ENCODE assay signal across 9 cellular contexts in the genomic region with DNA sequence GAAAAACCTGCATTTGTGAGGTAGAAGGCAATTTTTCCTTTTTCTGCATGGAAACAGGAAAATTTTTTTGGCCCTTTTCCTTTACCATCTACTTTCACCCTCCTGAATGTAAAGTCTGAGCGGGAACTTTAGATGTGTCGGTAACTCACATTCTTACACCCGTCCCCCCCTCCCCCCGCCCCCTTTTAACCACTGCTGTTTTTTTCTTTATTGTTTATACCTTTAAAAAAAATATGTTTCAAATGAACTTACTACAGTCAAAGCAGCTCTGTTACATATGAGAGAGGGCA. TPM values are rescaled to one million over a fixed set of nuclear protein-coding genes. Genes with fewer than 3 reads are reported as not detected.
A peak's percentile ranks its signal among the peaks of the same experiment; 100 is the strongest.
DNase-seq lines count a peak whose midpoint lies in the region; ATAC-seq and TF ChIP-seq lines count a peak whose summit lies in the region.
"Had no signal": no experiment of that assay in that cellular context is flagged by ENCODE, and none has a peak within 500 bp of the region (broad histone marks: within the 10 kb centered on the region; RNA-seq: fewer than 3 reads in every experiment).

No MANE protein-coding gene starts in this region.

- peaks cover 33% of the 10 kb centered on the region for H3K27me3 ChIP-seq in fibroblast of lung (ENCODE audit: control insufficient read depth, insufficient read depth, low read length)

- no peaks in the 10 kb centered on the region for H3K79me2 ChIP-seq in fibroblast of lung (ENCODE audit: control insufficient read depth, insufficient read depth, low read length)

- ATAC-seq in GM21367 (IDR thresholded peaks at IDR 0.05; ENCODE audit: unreplicated experiment): no peak
- no peak for ATAC-seq in HG02678 (IDR thresholded peaks at IDR 0.05; ENCODE audit: unreplicated experiment)

- H3K27ac ChIP-seq in fibroblast of lung (ENCODE audit: insufficient read depth, low read length): peak overlapping the region; percentile 73

- peak overlapping the region; percentile 80 for H3K9ac ChIP-seq in fibroblast of lung (ENCODE audit: insufficient read depth, low read length)

- H3K36me3 ChIP-seq in fibroblast of lung (ENCODE audit: control insufficient read depth, insufficient read depth, low read length): no peaks in the 10 kb centered on the region

- peaks cover 20% of the 10 kb centered on the region for H3K4me1 ChIP-seq in fibroblast of lung (ENCODE audit: control insufficient read depth, extremely low read depth, insufficient read depth, low read length)

- DNase-seq in OCI-M1 (lab: John Stamatoyannopoulos, UW) (peak; percentile 64), fibroblast of lung (ENCODE audit: low read depth in 2 of 2) (no peak), retinal pigment epithelial cell (ENCODE audit: low read depth) (no peak), dedifferentiated amniotic fluid mesenchymal stem cell (ENCODE audit: extremely low spot score) (no peak), SK-N-DZ (ENCODE audit: low spot score) (no peak)

- no peaks in the 10 kb centered on the region for H3K9me3 ChIP-seq in fibroblast of lung (ENCODE audit: control insufficient read depth, insufficient read depth, low read depth, low read length)

- H2AFZ ChIP-seq in fibroblast of lung (ENCODE audit: low read length): no peak overlapping the region

- TF ChIP-seq CTCF in fibroblast of lung (conservative IDR thresholded peaks at IDR 0.05 in 1 of 2, IDR thresholded peaks at IDR 0.05 in 1 of 2; ENCODE audit: low read depth in 1 of 2, low read length in 2 of 2) (no peak), retinal pigment epithelial cell (conservative IDR thresholded peaks at IDR 0.05; ENCODE audit: low read depth, low read length) (no peak)

- H4K20me1 ChIP-seq in fibroblast of lung (ENCODE audit: control insufficient read depth, extremely low read depth, insufficient read depth, low read length): no peaks in the 10 kb centered on the region

- H3K4me2 ChIP-seq in fibroblast of lung (ENCODE audit: extremely low read depth, insufficient read depth, low read length): peak overlapping the region; percentile 75

- H3K4me3 ChIP-seq in GM08714 (ENCODE audit: low read length): peak overlapping the region; percentile 62; the same call in 1 of the 2 replicates
- H3K4me3 ChIP-seq in fibroblast of lung (replicated peaks in 1 of 4; ENCODE audit: control extremely low read depth in 1 of 4, insufficient read depth in 1 of 4, low read depth in 3 of 4, low read length in 4 of 4): peak overlapping the region in 3 of 4 experiments; percentile 21 to 64 (median 55)
- peak overlapping the region; percentile 61 for H3K4me3 ChIP-seq in retinal pigment epithelial cell (ENCODE audit: low read length)

RNA-seq across cellular contexts. Expression of gene HES1, which starts 0.5 kb away (rescaled TPM):
- 0.17 and 0.51 TPM in 2 replicates for total RNA-seq in fibroblast of lung
- polyA plus RNA-seq in fibroblast of lung: 0.85 and 1.2 TPM in 2 replicates
- 0.88 and 1.0 TPM in 2 replicates for polyA plus RNA-seq in fibroblast of lung (2012)
- not detected in 2 replicates for polyA minus RNA-seq in fibroblast of lung (ENCODE audit: low replicate concordance)
- 0.14 and 0.22 TPM in 2 replicates for polyA plus RNA-seq in SK-N-DZ (2014; cell fraction: cytosol; rRNA removed)
- 0.09 and 1.9 TPM in 2 replicates for polyA plus RNA-seq in SK-N-DZ (2014; cell fraction: nucleus; rRNA removed)
- total RNA-seq: activated CD8-positive, alpha-beta T cell treated with anti-CD3 and anti-CD28 coated beads for 36 hours had no signal
